18 cellular contexts compared by ENCODE assay signal in the genomic region with DNA sequence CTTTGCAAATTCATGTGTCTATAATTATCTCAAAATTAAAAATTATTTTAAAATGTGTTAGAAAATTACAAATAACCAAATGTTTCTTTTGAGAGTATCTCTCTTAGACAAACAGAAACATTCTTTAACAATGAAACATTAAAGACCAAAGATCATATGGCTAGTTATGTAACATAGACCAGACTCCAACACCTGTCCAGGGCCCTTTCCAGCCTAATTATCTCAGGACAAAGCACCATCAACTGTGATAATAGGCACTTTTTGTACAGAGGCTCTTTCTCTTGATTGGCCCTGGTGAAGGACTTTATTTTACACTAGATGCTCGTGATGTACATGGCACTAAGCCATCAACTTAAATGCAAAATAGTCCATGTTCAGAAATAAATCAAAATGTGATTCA. TPM values are rescaled to one million over a fixed set of nuclear protein-coding genes. Genes with fewer than 3 reads are reported as not detected.
DNase-seq lines count a peak whose midpoint lies in the region; ATAC-seq, FAIRE-seq and TF ChIP-seq lines count a peak whose summit lies in the region.
"Had no signal": no experiment of that assay in that cellular context is flagged by ENCODE, and none has a peak within 500 bp of the region (broad histone marks: within the 10 kb centered on the region; RNA-seq: fewer than 3 reads in every experiment).

No MANE protein-coding gene starts in this region.

- H2AFZ ChIP-seq in HepG2 (ENCODE audit: low read length) (no peak overlapping the region), PC-9 (no peak overlapping the region)

- POLR2A ChIA-PET in HepG2 (lab: Yijun Ruan, JAX) (no interaction called here), PC-9 (lab: Charles Lee; ENCODE audit: unreplicated experiment) (no interaction called here)

- H3K4me1 Mint-ChIP-seq in immature natural killer cell, result peaks cover 4 to 10% of the 10 kb centered on the region in 2 donors

- TF ChIP-seq EP300 in HepG2 (IDR thresholded peaks at IDR 0.05; ENCODE audit: low read depth in 2 of 2, low read length in 2 of 2) (no peak), HepG2 (CRISPR knock-in tag; IDR thresholded peaks at IDR 0.05; ENCODE audit: borderline replicate concordance) (no peak), transverse colon (IDR thresholded peaks at IDR 0.05; ENCODE audit: low read depth) (no peak)

- in situ Hi-C loops in HepG2 (cut with HindIII; ENCODE audit: extremely low pct_ligation_motif_present, low pct_unique_long_range_greater_than_20kb), result loop anchor here (5.0 kb wide), 2 partner anchors 43 to 67 kb away; no protein-coding TSS in a partner anchor
- in situ Hi-C loops in transverse colon (cut with MboI; ENCODE audit: low pct_ligation_motif_present in 1 of 4, low pct_unique_long_range_greater_than_20kb in 1 of 4, low sequenced_read_pairs in 3 of 4), result loop anchor here in 1 of 4 donors (5.0 kb wide), 1 partner anchor 72 kb away; no protein-coding TSS in a partner anchor

- BruUV-seq in HepG2 (replicated peaks; lab: Mats Ljungman, UMichigan) (no TSS peak), PC-9 (replicated peaks; lab: Mats Ljungman, UMichigan) (no TSS peak)

- no peaks in the 10 kb centered on the region for H3K9me3 Mint-ChIP-seq in immature natural killer cell
- H3K9me3 Mint-ChIP-seq: HFFc6 had no signal

- no peak overlapping the region for H3K9ac ChIP-seq in HepG2 (ENCODE audit: insufficient read depth, low read depth, low read length)
- H3K9ac ChIP-seq: KMS-11 had no signal

- no peak for ATAC-seq in HepG2
- ATAC-seq in right lobe of liver, result no peak
- no peak for ATAC-seq in GM18870 (IDR thresholded peaks at IDR 0.05; ENCODE audit: unreplicated experiment)

- H3K79me2 ChIP-seq in HepG2 (ENCODE audit: insufficient read depth, low read length), result peaks cover 3% of the 10 kb centered on the region
- H3K79me2 ChIP-seq in PC-9 (ENCODE audit: low read depth), result peaks cover 29% of the 10 kb centered on the region

- TF ChIP-seq RAD21 in HepG2 (CRISPR knock-in tag; IDR thresholded peaks at IDR 0.05), result no peak

- no peak overlapping the region for H3K27ac ChIP-seq in HepG2 (ENCODE audit: extremely low read length, insufficient read depth, low read length)
- no peak overlapping the region for H3K27ac ChIP-seq in right lobe of liver
- H3K27ac ChIP-seq in PC-9, result peak overlapping the region; percentile 52
- no peak overlapping the region for H3K27ac ChIP-seq in transverse colon
- H3K27ac ChIP-seq: KMS-11, SK-N-MC had no signal

- WGBS in HepG2 (ENCODE audit: low lambda C conversion rate), result 96% methylated on average over 1 of the region's 1 CpG
- WGBS in right lobe of liver (ENCODE audit: insufficient coverage, low coverage, low lambda C conversion rate, missing lambda C conversion rate), result 100% methylated on average over 1 of the region's 1 CpG
- WGBS in transverse colon (ENCODE audit: low coverage in 1 of 2), 2 donors, result 54% methylated on average over 1 of the region's 1 CpG; no CpG with 5 or more reads in 1 of the 2 donors

- TF ChIP-seq POLR2A in HepG2 (IDR thresholded peaks at IDR 0.05; ENCODE audit: insufficient read depth in 1 of 2, low read depth in 2 of 2, low read length in 2 of 2) (no peak), right lobe of liver (IDR thresholded peaks at IDR 0.05) (no peak), transverse colon (IDR thresholded peaks at IDR 0.05) (no peak)

- H3K4me2 ChIP-seq in HepG2 (ENCODE audit: low read depth, low read length) (no peak overlapping the region), PC-9 (peak overlapping the region; percentile 14; the same call in 1 of the 2 replicates)
- H3K4me2 ChIP-seq: KMS-11 had no signal

- H3K27me3 ChIP-seq in HepG2 (ENCODE audit: control insufficient read depth in 1 of 2, insufficient read depth in 2 of 2, low read length in 2 of 2) (no peaks in the 10 kb centered on the region), right lobe of liver (no peaks in the 10 kb centered on the region), PC-9 (ENCODE audit: insufficient read depth, low read depth) (no peaks in the 10 kb centered on the region), transverse colon (peaks cover 5% of the 10 kb centered on the region)

- no peak overlapping the region for H3K4me3 ChIP-seq in HepG2 (replicated peaks in 1 of 3; ENCODE audit: insufficient read depth in 1 of 3, low read depth in 2 of 3, low read length in 3 of 3)
- no peak overlapping the region for H3K4me3 ChIP-seq in right lobe of liver
- no peak overlapping the region for H3K4me3 ChIP-seq in PC-9
- H3K4me3 ChIP-seq in transverse colon, result no peak overlapping the region
- H3K4me3 ChIP-seq: SK-N-MC had no signal

- H4K20me1 ChIP-seq in HepG2 (ENCODE audit: insufficient read depth, low read length) (no peaks in the 10 kb centered on the region), PC-9 (ENCODE audit: insufficient read depth) (no peaks in the 10 kb centered on the region)

- peaks cover 0 to 11% (median 4%) of the 10 kb centered on the region in 3 donors for H3K36me3 Mint-ChIP-seq in immature natural killer cell

- H3K9me3 ChIP-seq in HepG2 (ENCODE audit: low read length) (no peaks in the 10 kb centered on the region), right lobe of liver (no peaks in the 10 kb centered on the region), PC-9 (ENCODE audit: insufficient read depth, low read depth) (no peaks in the 10 kb centered on the region), transverse colon (no peaks in the 10 kb centered on the region)

- DNase-seq in HepG2 (ENCODE audit: low spot score) (no peak), right lobe of liver (no peak), NCI-H146 treated with DMSO at 0.1 percent for 48 hours (lab: John Stamatoyannopoulos, UW; ENCODE audit: unreplicated experiment) (peak; percentile 84), PC-9 (peak in 1 of 2 experiments; percentile 61), transverse colon (no peak), immature natural killer cell (no peak)
- DNase-seq: ACHN, AML-193, HFFc6, MM.1S, NCI-H1092 treated with DMSO at 0.1 percent for 48 hours, NCI-H446 treated with DMSO at 0.1 percent for 48 hours, Right ventricle myocardium superior had no signal

- H3K36me3 ChIP-seq in HepG2 (replicated peaks in 1 of 2; ENCODE audit: control insufficient read depth in 1 of 2, insufficient read depth in 2 of 2, low read length in 2 of 2), result peaks cover 1 to 5% of the 10 kb centered on the region in 2 experiments; a peak in 1 of 5 replicates
- no peaks in the 10 kb centered on the region for H3K36me3 ChIP-seq in right lobe of liver
- no peaks in the 10 kb centered on the region; the same call in 1 of the 2 replicates for H3K36me3 ChIP-seq in PC-9 (ENCODE audit: low read depth)
- H3K36me3 ChIP-seq in transverse colon, result no peaks in the 10 kb centered on the region

- TF ChIP-seq CTCF in HepG2 (CRISPR knock-in tag; IDR thresholded peaks at IDR 0.05) (no peak), right lobe of liver (IDR thresholded peaks at IDR 0.05) (no peak), PC-9 (conservative IDR thresholded peaks at IDR 0.05) (no peak), transverse colon (IDR thresholded peaks at IDR 0.05) (no peak)

- H3K4me1 ChIP-seq in HepG2 (ENCODE audit: insufficient read depth, low read length) (peaks cover 24% of the 10 kb centered on the region), right lobe of liver (peaks cover 0 to 7% (median 0%) of the 10 kb centered on the region in 4 donors), PC-9 (replicated peaks; ENCODE audit: insufficient read depth) (peaks cover 34% of the 10 kb centered on the region), transverse colon (peaks cover 0 to 12% (median 0%) of the 10 kb centered on the region in 4 donors)

- H3K9me2 ChIP-seq in PC-9 (ENCODE audit: insufficient read depth), result no peaks in the 10 kb centered on the region

- peaks cover 5 to 12% (median 10%) of the 10 kb centered on the region in 3 donors for H3K27me3 Mint-ChIP-seq in immature natural killer cell (ENCODE audit: low read depth in 3 of 3)

- H3K4me3 Mint-ChIP-seq in immature natural killer cell, result no peak overlapping the region
- H3K4me3 Mint-ChIP-seq: HFFc6 had no signal

- CTCF ChIA-PET in HepG2 (lab: Yijun Ruan, JAX; ENCODE audit: low intra/inter-chr PET ratio, low total read pairs) (no interaction called here), PC-9 (lab: Charles Lee) (no interaction called here)

- no peak for FAIRE-seq in HepG2 (lab: Jason Lieb, UNC)
- FAIRE-seq: GM19239, RCC 7860 had no signal

- no peak overlapping the region for H3K27ac Mint-ChIP-seq in immature natural killer cell
- H3K27ac Mint-ChIP-seq: HFFc6 had no signal

- intact Hi-C loops in HepG2 (cut with micrococcal nuclease; ENCODE audit: unreplicated experiment), result loop anchor here (5.0 to 10.0 kb wide), 2 partner anchors 43 to 176 kb away; no protein-coding TSS in a partner anchor
- intact Hi-C loops in right lobe of liver (cut with DNase I), result no loop called here
- intact Hi-C loops in PC-9 (cut with micrococcal nuclease; ENCODE audit: unreplicated experiment), result loop anchor here (5.0 kb wide), 1 partner anchor 43 kb away; no protein-coding TSS in a partner anchor
- intact Hi-C loops in transverse colon (cut with DNase I; ENCODE audit: low total_unique reads), result no loop called here

- H3F3A ChIP-seq in PC-9 (ENCODE audit: insufficient read depth, low read depth), result peaks cover 27% of the 10 kb centered on the region

RNA-seq across cellular contexts. Expression of a gene that starts 5.0 kb away (rescaled TPM):
- 13.1 and 17.5 TPM in 2 replicates for total RNA-seq in HepG2 (2016; rRNA removed; fragmentation: Illumina TruSeq; extraction: Trizol)
- total RNA-seq in HepG2 (2016; cell fraction: cytosol; rRNA removed; fragmentation: Illumina TruSeq; extraction: Trizol; ENCODE audit: low read depth), result 6.3 and 10.6 TPM in 2 replicates
- 11.5 and 15.9 TPM in 2 replicates for total RNA-seq in HepG2 (2016; cell fraction: insoluble cytoplasmic fraction; rRNA removed; fragmentation: Illumina TruSeq; extraction: Trizol)
- total RNA-seq in HepG2 (2016; cell fraction: membrane; rRNA removed; fragmentation: Illumina TruSeq; extraction: Trizol), result 7.6 and 8.4 TPM in 2 replicates
- total RNA-seq in HepG2 (2016; cell fraction: nucleus; rRNA removed; fragmentation: Illumina TruSeq; extraction: Trizol), result 24.7 and 31.2 TPM in 2 replicates
- polyA plus RNA-seq in HepG2 (2011; rRNA removed), result 17.7 and 18.7 TPM in 2 replicates
- 7.6 and 8.0 TPM in 2 replicates for polyA plus RNA-seq in HepG2 (2011; cell fraction: cytosol; rRNA removed)
- 54.1 and 60.4 TPM in 2 replicates for polyA plus RNA-seq in HepG2 (2011; cell fraction: nucleus; rRNA removed)
- 13.6 and 13.9 TPM in 2 replicates for polyA plus RNA-seq in HepG2 (2012)
- polyA plus RNA-seq in HepG2 (2016; cell fraction: cytosol; fragmentation: Illumina TruSeq; extraction: Trizol; ENCODE audit: low read depth), result 1.1 and 1.4 TPM in 2 replicates
- 15.2 and 18.7 TPM in 2 replicates for polyA plus RNA-seq in HepG2 (2016; cell fraction: insoluble cytoplasmic fraction; fragmentation: Illumina TruSeq; extraction: Trizol; ENCODE audit: low read depth)
- 3.2 and 3.9 TPM in 2 replicates for polyA plus RNA-seq in HepG2 (2016; cell fraction: membrane; fragmentation: Illumina TruSeq; extraction: Trizol; ENCODE audit: low read depth)
- polyA plus RNA-seq in HepG2 (2016; cell fraction: nucleus; fragmentation: Illumina TruSeq; extraction: Trizol; ENCODE audit: insufficient read depth, low read depth), result 54.7 and 64.0 TPM in 2 replicates
- 7.3 and 14.7 TPM in 2 replicates for polyA minus RNA-seq in HepG2 (2011; rRNA and poly(A)+ RNA removed; ENCODE audit: low replicate concordance)
- polyA minus RNA-seq in HepG2 (2011; cell fraction: cytosol; rRNA and poly(A)+ RNA removed), result 3.6 and 7.4 TPM in 2 replicates
- 35.8 and 42.5 TPM in 2 replicates for polyA minus RNA-seq in HepG2 (2011; cell fraction: nucleus; rRNA and poly(A)+ RNA removed)
- total RNA-seq in right lobe of liver, result 10 to 100 TPM; 12.7 to 26.7 (median 21.5) TPM
- total RNA-seq in PC-9 (2021), result 26.9 and 28.3 TPM in 2 replicates
- total RNA-seq in transverse colon, result 100 to 1,000 TPM; 109 to 243 (median 114) TPM
- under 1 TPM in 2 of 3 donors, not detected in 1; 0.28 to 0.31 TPM for polyA plus RNA-seq in immature natural killer cell

RNA-seq across cellular contexts. Expression of a gene that starts 58.2 kb away (rescaled TPM):
- total RNA-seq in HepG2 (2016; rRNA removed; fragmentation: Illumina TruSeq; extraction: Trizol) (1,542 and 1,735 TPM in 2 replicates), right lobe of liver (100 to 1,000 TPM; 303 to 496 (median 339) TPM), PC-9 (2021) (828 and 839 TPM in 2 replicates), transverse colon (1,000 to 10,000 TPM in 1 of 4 donors, 100 to 1,000 TPM in 3; 454 to 1,423 (median 780) TPM)
- total RNA-seq in HepG2 (2016; cell fraction: cytosol; rRNA removed; fragmentation: Illumina TruSeq; extraction: Trizol; ENCODE audit: low read depth), result 2,792 and 3,249 TPM in 2 replicates
- 1,538 and 1,805 TPM in 2 replicates for total RNA-seq in HepG2 (2016; cell fraction: insoluble cytoplasmic fraction; rRNA removed; fragmentation: Illumina TruSeq; extraction: Trizol)
- 4,280 and 4,305 TPM in 2 replicates for total RNA-seq in HepG2 (2016; cell fraction: membrane; rRNA removed; fragmentation: Illumina TruSeq; extraction: Trizol)
- total RNA-seq in HepG2 (2016; cell fraction: nucleus; rRNA removed; fragmentation: Illumina TruSeq; extraction: Trizol), result 609 and 619 TPM in 2 replicates
- polyA plus RNA-seq in HepG2 (2011; rRNA removed) (1,908 and 2,245 TPM in 2 replicates), immature natural killer cell (1,000 to 10,000 TPM in 1 of 3 donors, 100 to 1,000 TPM in 2; 720 to 1,050 (median 777) TPM)
- polyA plus RNA-seq in HepG2 (2011; cell fraction: cytosol; rRNA removed), result 1,617 and 1,923 TPM in 2 replicates
- polyA plus RNA-seq in HepG2 (2011; cell fraction: nucleus; rRNA removed), result 279 and 367 TPM in 2 replicates
- 1,644 and 2,487 TPM in 2 replicates for polyA plus RNA-seq in HepG2 (2012)
- 3,160 and 3,393 TPM in 2 replicates for polyA plus RNA-seq in HepG2 (2016; cell fraction: cytosol; fragmentation: Illumina TruSeq; extraction: Trizol; ENCODE audit: low read depth)
- polyA plus RNA-seq in HepG2 (2016; cell fraction: insoluble cytoplasmic fraction; fragmentation: Illumina TruSeq; extraction: Trizol; ENCODE audit: low read depth), result 1,742 and 1,793 TPM in 2 replicates
- polyA plus RNA-seq in HepG2 (2016; cell fraction: membrane; fragmentation: Illumina TruSeq; extraction: Trizol; ENCODE audit: low read depth), result 3,694 and 3,762 TPM in 2 replicates
- 904 and 939 TPM in 2 replicates for polyA plus RNA-seq in HepG2 (2016; cell fraction: nucleus; fragmentation: Illumina TruSeq; extraction: Trizol; ENCODE audit: insufficient read depth, low read depth)
- polyA minus RNA-seq in HepG2 (2011; rRNA and poly(A)+ RNA removed; ENCODE audit: low replicate concordance), result 934 and 1,186 TPM in 2 replicates
- 263 and 284 TPM in 2 replicates for polyA minus RNA-seq in HepG2 (2011; cell fraction: cytosol; rRNA and poly(A)+ RNA removed)
- polyA minus RNA-seq in HepG2 (2011; cell fraction: nucleus; rRNA and poly(A)+ RNA removed), result 825 and 1,127 TPM in 2 replicates

Comparison
In these comparisons a context has a peak if more than half of its experiments do, and no peak if none do; other contexts are left out.
1. intact Hi-C loops: an anchor here in HepG2 (5.0 to 10.0 kb wide) and PC-9 (5.0 kb wide); none called in right lobe of liver and transverse colon.